In genomic region chr1:246297314-246298273, GRCh38 we compare ENCODE assay signal across 1 cellular context.
TF ChIP-seq lines count a peak whose summit lies in the region.

No MANE protein-coding gene starts in this region.

TF ChIP-seq in A549, 52 proteins besides CTCF, POLR2A, EP300 and RAD21 (continued from another document):
- TF ChIP-seq REST (IDR thresholded peaks at IDR 0.05) (no peak), ZFP36 (IDR thresholded peaks at IDR 0.05; ENCODE audit: borderline replicate concordance, partially characterized antibody) (no peak), TFCP2L1 (CRISPR knock-in tag; IDR thresholded peaks at IDR 0.05) (no peak), ESRRA (IDR thresholded peaks at IDR 0.05; ENCODE audit: borderline replicate concordance, low read length) (no peak)
